21 cellular contexts compared by ENCODE assay signal in the genomic region with DNA sequence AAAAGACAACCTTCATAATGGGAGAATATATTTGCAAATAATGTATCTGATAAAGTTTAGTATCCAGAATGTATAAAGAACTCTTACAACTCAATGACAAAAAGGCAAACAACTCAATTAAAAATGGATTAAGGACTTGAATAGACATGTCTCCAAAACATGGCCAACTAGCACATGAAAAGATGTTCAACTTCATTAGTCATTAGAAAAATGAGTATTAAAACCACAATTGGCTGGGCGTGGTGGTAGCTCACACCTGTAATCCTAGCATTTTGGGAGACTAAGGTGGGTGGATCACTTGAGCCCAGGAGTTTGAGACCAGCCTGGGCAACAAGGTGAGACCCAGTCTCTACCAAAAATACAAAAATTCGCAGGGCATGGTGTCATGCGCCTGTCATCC.
"Had no signal": no experiment of that assay in that cellular context is flagged by ENCODE, and none has a peak within 500 bp of the region (broad histone marks: within the 10 kb centered on the region; RNA-seq: fewer than 3 reads in every experiment).

No MANE protein-coding gene starts in this region.

- H3K9me3 ChIP-seq: MG63, SJSA1 had no signal

- H3K27ac ChIP-seq: SJSA1, SK-N-MC had no signal

- FAIRE-seq: RCC 7860 had no signal

- H3K36me3 ChIP-seq: MG63, SJSA1 had no signal

- DNase-seq: KBM-7, MG63, NCI-H1092, NCI-H1105 treated with DMSO at 0.1 percent for 48 hours, NCI-H1417 treated with DMSO at 0.1 percent for 48 hours, NCI-H146, NCI-H1694 treated with DMSO at 0.1 percent for 48 hours, NCI-H2029, NCI-H2081 treated with DMSO at 0.1 percent for 48 hours, NCI-H2171, NCI-H226, NCI-H446, NCI-H510A, NCI-H524 treated with DMSO at 0.1 percent for 48 hours, NCI-H774, Right ventricle myocardium superior, RPMI8226, SIG-M5 had no signal

- H3K4me3 ChIP-seq: MG63, SJSA1, SK-N-MC had no signal

- H3K27me3 ChIP-seq: MG63, SJSA1 had no signal
